In genomic region chr1:243806310-243806709, GRCh38 we compare ENCODE assay signal across 26 cellular contexts. TPM values are rescaled to one million over a fixed set of nuclear protein-coding genes. Genes with fewer than 3 reads are reported as not detected.
DNase-seq lines count a peak whose midpoint lies in the region; ATAC-seq and TF ChIP-seq lines count a peak whose summit lies in the region.
"Had no signal": no experiment of that assay in that cellular context is flagged by ENCODE, and none has a peak within 500 bp of the region (broad histone marks: within the 10 kb centered on the region; RNA-seq: fewer than 3 reads in every experiment).

No MANE protein-coding gene starts in this region.

- peaks cover 34% of the 10 kb centered on the region for H3K4me1 ChIP-seq in CD8-positive, alpha-beta T cell (ENCODE audit: insufficient read depth, low read length)

- no peaks in the 10 kb centered on the region for H3K9me3 Mint-ChIP-seq in activated CD8-positive, alpha-beta memory T cell treated with anti-CD3 and anti-CD28 coated beads, Interleukin-2, amount 10 ng/mL, durations not matched to agents 7 days and 5 days (ENCODE audit: low read depth)
- peaks cover 3% of the 10 kb centered on the region for H3K9me3 Mint-ChIP-seq in CD8-positive, alpha-beta T cell
- H3K9me3 Mint-ChIP-seq in T-cell: peaks cover 0 to 10% (median 4%) of the 10 kb centered on the region in 3 donors
- peaks cover 0 to 18% (median 11%) of the 10 kb centered on the region in 9 donors for H3K9me3 Mint-ChIP-seq in naive thymus-derived CD8-positive, alpha-beta T cell
- H3K9me3 Mint-ChIP-seq in activated CD4-positive, alpha-beta memory T cell treated with anti-CD3 and anti-CD28 coated beads for 36 hours: peaks cover 5% of the 10 kb centered on the region
- H3K9me3 Mint-ChIP-seq: HFFc6 had no signal

- peak; percentile 67 for ATAC-seq in activated CD8-positive, alpha-beta memory T cell treated with anti-CD3 and anti-CD28 coated beads, Interleukin-2, amount 10 ng/mL, durations not matched to agents 7 days and 5 days
- ATAC-seq in CD8-positive, alpha-beta T cell: no peak
- peak in 1 of 4 experiments; percentile 9 for ATAC-seq in T-cell (replicated peaks in 1 of 4)
- ATAC-seq in naive thymus-derived CD8-positive, alpha-beta T cell: no peak
- no peak for ATAC-seq in HG02870 (IDR thresholded peaks at IDR 0.05; ENCODE audit: unreplicated experiment)
- ATAC-seq: GM12878, GM23338, Right ventricle myocardium inferior had no signal

- H3K9me3 ChIP-seq in CD8-positive, alpha-beta T cell (ENCODE audit: low read length): no peaks in the 10 kb centered on the region

- no peaks in the 10 kb centered on the region for H3K27me3 Mint-ChIP-seq in activated CD8-positive, alpha-beta memory T cell treated with anti-CD3 and anti-CD28 coated beads, Interleukin-2, amount 10 ng/mL, durations not matched to agents 7 days and 5 days
- no peaks in the 10 kb centered on the region for H3K27me3 Mint-ChIP-seq in CD8-positive, alpha-beta T cell (ENCODE audit: low read depth)
- H3K27me3 Mint-ChIP-seq in T-cell: no peaks in the 10 kb centered on the region
- no peaks in the 10 kb centered on the region for H3K27me3 Mint-ChIP-seq in naive thymus-derived CD8-positive, alpha-beta T cell
- no peaks in the 10 kb centered on the region for H3K27me3 Mint-ChIP-seq in activated CD4-positive, alpha-beta memory T cell treated with anti-CD3 and anti-CD28 coated beads for 36 hours
- H3K27me3 Mint-ChIP-seq: CD4-positive, CD25-positive, alpha-beta regulatory T cell had no signal

- H3K36me3 ChIP-seq in CD8-positive, alpha-beta T cell (ENCODE audit: insufficient read depth, low read length): no peaks in the 10 kb centered on the region
- H3K36me3 ChIP-seq: MG63 had no signal

- H3K27ac ChIP-seq in CD8-positive, alpha-beta T cell (ENCODE audit: low read depth, low read length): no peak overlapping the region
- H3K27ac ChIP-seq: BLaER1, PC-9 had no signal

- H3K4me1 Mint-ChIP-seq in activated CD8-positive, alpha-beta memory T cell treated with anti-CD3 and anti-CD28 coated beads, Interleukin-2, amount 10 ng/mL, durations not matched to agents 7 days and 5 days: peaks cover 29% of the 10 kb centered on the region
- peaks cover 75% of the 10 kb centered on the region for H3K4me1 Mint-ChIP-seq in CD8-positive, alpha-beta T cell (ENCODE audit: low read depth)
- H3K4me1 Mint-ChIP-seq in T-cell: peaks cover 75 to 90% (median 88%) of the 10 kb centered on the region in 3 donors
- H3K4me1 Mint-ChIP-seq in naive thymus-derived CD8-positive, alpha-beta T cell: peaks cover 44 to 83% (median 73%) of the 10 kb centered on the region in 4 donors
- H3K4me1 Mint-ChIP-seq in activated CD4-positive, alpha-beta memory T cell treated with anti-CD3 and anti-CD28 coated beads for 36 hours (ENCODE audit: low read depth): peaks cover 70% of the 10 kb centered on the region
- H3K4me1 Mint-ChIP-seq: GM23338, H9 had no signal

- H3K4me3 ChIP-seq in CD8-positive, alpha-beta T cell (ENCODE audit: low read depth, low read length): no peak overlapping the region
- H3K4me3 ChIP-seq: BLaER1, GM12878, GM23338, MG63, PC-9 had no signal

- POLR2A ChIA-PET in CD8-positive, alpha-beta T cell (lab: Charles Lee): no interaction called here
- POLR2A ChIA-PET in T-cell (lab: Charles Lee): interaction anchor here in 1 of 2 donors (0.6 to 0.7 kb wide), 2 partner anchors 8 to 32 kb away, joined by 3 read pairs; no protein-coding TSS in a partner anchor
- POLR2A ChIA-PET in naive thymus-derived CD8-positive, alpha-beta T cell (lab: Charles Lee): interaction anchor here (0.5 kb wide), 1 partner anchor 194 kb away, joined by 3 read pairs; no protein-coding TSS in a partner anchor
- POLR2A ChIA-PET in activated CD4-positive, alpha-beta memory T cell treated with anti-CD3 and anti-CD28 coated beads for 36 hours (lab: Charles Lee): no interaction called here

- H3K36me3 Mint-ChIP-seq in activated CD8-positive, alpha-beta memory T cell treated with anti-CD3 and anti-CD28 coated beads, Interleukin-2, amount 10 ng/mL, durations not matched to agents 7 days and 5 days: peaks cover 39% of the 10 kb centered on the region
- H3K36me3 Mint-ChIP-seq in CD8-positive, alpha-beta T cell: peaks cover 37% of the 10 kb centered on the region
- H3K36me3 Mint-ChIP-seq in T-cell: peaks cover 52% of the 10 kb centered on the region
- H3K36me3 Mint-ChIP-seq in naive thymus-derived CD8-positive, alpha-beta T cell: peaks cover 13 to 25% (median 18%) of the 10 kb centered on the region in 3 donors
- peaks cover 23% of the 10 kb centered on the region for H3K36me3 Mint-ChIP-seq in activated CD4-positive, alpha-beta memory T cell treated with anti-CD3 and anti-CD28 coated beads for 36 hours

- CTCF ChIA-PET in activated CD8-positive, alpha-beta memory T cell treated with anti-CD3 and anti-CD28 coated beads, Interleukin-2, amount 10 ng/mL, durations not matched to agents 7 days and 5 days (lab: Charles Lee): no interaction called here
- CTCF ChIA-PET in CD8-positive, alpha-beta T cell (lab: Charles Lee): no interaction called here
- CTCF ChIA-PET in T-cell (lab: Charles Lee): interaction anchor here in 1 of 2 donors (0.6 to 0.7 kb wide), 2 partner anchors 20 to 31 kb away, joined by 3 read pairs; no protein-coding TSS in a partner anchor
- CTCF ChIA-PET in activated CD4-positive, alpha-beta memory T cell treated with anti-CD3 and anti-CD28 coated beads for 36 hours (lab: Charles Lee): no interaction called here

- no peaks in the 10 kb centered on the region for H3K27me3 ChIP-seq in CD8-positive, alpha-beta T cell (ENCODE audit: insufficient read depth, low read length)
- H3K27me3 ChIP-seq: BLaER1, MG63 had no signal

- H3K4me3 Mint-ChIP-seq in activated CD8-positive, alpha-beta memory T cell treated with anti-CD3 and anti-CD28 coated beads, Interleukin-2, amount 10 ng/mL, durations not matched to agents 7 days and 5 days: no peak overlapping the region
- no peak overlapping the region for H3K4me3 Mint-ChIP-seq in CD8-positive, alpha-beta T cell
- peak overlapping the region in 1 of 3 donors; percentile 72 for H3K4me3 Mint-ChIP-seq in T-cell
- peak overlapping the region in 2 of 10 donors; percentile 37 to 58 for H3K4me3 Mint-ChIP-seq in naive thymus-derived CD8-positive, alpha-beta T cell
- H3K4me3 Mint-ChIP-seq in activated CD4-positive, alpha-beta memory T cell treated with anti-CD3 and anti-CD28 coated beads for 36 hours: no peak overlapping the region
- H3K4me3 Mint-ChIP-seq: GM23338, H9, HFFc6 had no signal

- no peak overlapping the region for H3K27ac Mint-ChIP-seq in activated CD8-positive, alpha-beta memory T cell treated with anti-CD3 and anti-CD28 coated beads, Interleukin-2, amount 10 ng/mL, durations not matched to agents 7 days and 5 days
- H3K27ac Mint-ChIP-seq in CD8-positive, alpha-beta T cell: peak overlapping the region; percentile 46
- H3K27ac Mint-ChIP-seq in T-cell: peak overlapping the region; percentile 19 to 36
- H3K27ac Mint-ChIP-seq in naive thymus-derived CD8-positive, alpha-beta T cell: peak overlapping the region in 7 of 10 donors; percentile 16 to 89 (median 48)
- H3K27ac Mint-ChIP-seq in activated CD4-positive, alpha-beta memory T cell treated with anti-CD3 and anti-CD28 coated beads for 36 hours: no peak overlapping the region
- H3K27ac Mint-ChIP-seq: GM23338, H9, HFFc6 had no signal

- intact Hi-C loops in CD8-positive, alpha-beta T cell (cut with DNase I, micrococcal nuclease): loop anchor here in 1 of 2 experiments (5.0 kb wide), 2 partner anchors 44 to 46 kb away; partner anchors contain the start of gene AKT3
- intact Hi-C loops in activated CD4-positive, alpha-beta memory T cell treated with anti-CD3 and anti-CD28 coated beads for 36 hours (cut with micrococcal nuclease): loop anchor here (1.0 to 2.0 kb wide), 2 partner anchors 32 to 42 kb away; no protein-coding TSS in a partner anchor

- no peak for TF ChIP-seq CTCF in CD8-positive, alpha-beta T cell (IDR thresholded peaks at IDR 0.05)

- no peak for DNase-seq in activated CD8-positive, alpha-beta memory T cell treated with anti-CD3 and anti-CD28 coated beads, Interleukin-2, amount 10 ng/mL, durations not matched to agents 7 days and 5 days
- DNase-seq in activated CD8-positive, alpha-beta memory T cell treated with anti-CD3 and anti-CD28 coated beads, Interleukin-2, amount 50 U/mL, for 4 hours: no peak
- no peak for DNase-seq in CD8-positive, alpha-beta T cell
- DNase-seq in T-cell: no peak
- DNase-seq in naive thymus-derived CD8-positive, alpha-beta T cell: peak in 1 of 10 donors; percentile 4
- no peak for DNase-seq in activated CD4-positive, alpha-beta memory T cell treated with anti-CD3 and anti-CD28 coated beads for 36 hours
- DNase-seq: COR-L47; GDM1; H9; HFFc6; KBM-7; MG63; NCI-H1105 treated with DMSO at 0.1 percent for 48 hours; NCI-H146; NCI-H2029; NCI-H446 treated with DMSO at 0.1 percent for 48 hours; NCI-H526; NCI-H82; NK-92 treated with Interleukin-12 subunit alpha and Interleukin-12 subunit beta, amount 100 ng/mL, for 24 hours; PC-9 had no signal

RNA-seq across cellular contexts. Expression of gene AKT3, which starts 43.7 kb away (rescaled TPM):
- 10 to 100 TPM; 40.8 to 42.6 TPM for total RNA-seq in activated CD8-positive, alpha-beta memory T cell treated with anti-CD3 and anti-CD28 coated beads, Interleukin-2, amount 10 ng/mL, durations not matched to agents 7 days and 5 days
- 10 to 100 TPM; 76.6 to 83.2 TPM for total RNA-seq in CD8-positive, alpha-beta T cell
- 100 to 1,000 TPM in 4 of 5 donors, 10 to 100 TPM in 1; 94.5 to 124 (median 112) TPM for total RNA-seq in T-cell
- 10 to 100 TPM; 79.0 to 86.5 TPM for total RNA-seq in naive thymus-derived CD8-positive, alpha-beta T cell
- polyA plus RNA-seq in naive thymus-derived CD8-positive, alpha-beta T cell: 1 to 10 TPM; 1.7 to 4.6 (median 2.8) TPM
- 10 to 100 TPM; 33.3 to 34.7 TPM for total RNA-seq in activated CD4-positive, alpha-beta memory T cell treated with anti-CD3 and anti-CD28 coated beads for 36 hours

Comparison
In these comparisons a context has a peak if more than half of its experiments do, and no peak if none do; other contexts are left out.
1. H3K27ac Mint-ChIP-seq: peak in CD8-positive, alpha-beta T cell (single experiment), T-cell (2 of 2) and naive thymus-derived CD8-positive, alpha-beta T cell (7 of 10); none in activated CD8-positive, alpha-beta memory T cell treated with anti-CD3 and anti-CD28 coated beads, Interleukin-2, amount 10 ng/mL, durations not matched to agents 7 days and 5 days (single experiment) and activated CD4-positive, alpha-beta memory T cell treated with anti-CD3 and anti-CD28 coated beads for 36 hours (single experiment).